Comparison of ENCODE assay signal across 17 cellular contexts in genomic region chr11:16764888-16765287, GRCh38. TPM values are rescaled to one million over a fixed set of nuclear protein-coding genes. Genes with fewer than 3 reads are reported as not detected.
DNase-seq lines count a peak whose midpoint lies in the region; ATAC-seq and TF ChIP-seq lines count a peak whose summit lies in the region.
"Had no signal": no experiment of that assay in that cellular context is flagged by ENCODE, and none has a peak within 500 bp of the region (broad histone marks: within the 10 kb centered on the region; RNA-seq: fewer than 3 reads in every experiment).

No MANE protein-coding gene starts in this region.

- intact Hi-C loops in activated CD8-positive, alpha-beta T cell treated with anti-CD3 and anti-CD28 coated beads for 36 hours (cut with micrococcal nuclease), result no loop called here
- intact Hi-C loops in sciatic nerve (cut with DNase I) (no loop called here), dorsolateral prefrontal cortex (cut with DNase I) (no loop called here)

- H3K27me3 Mint-ChIP-seq in activated CD8-positive, alpha-beta T cell treated with anti-CD3 and anti-CD28 coated beads, Interleukin-2, amount 10 ng/mL, durations not matched to agents 7 days and 5 days (ENCODE audit: low read depth), result peaks cover 2% of the 10 kb centered on the region
- no peaks in the 10 kb centered on the region for H3K27me3 Mint-ChIP-seq in activated CD8-positive, alpha-beta T cell treated with anti-CD3 and anti-CD28 coated beads for 36 hours
- H3K27me3 Mint-ChIP-seq: CD4-positive, alpha-beta T cell had no signal

- H3K4me3 ChIP-seq in dorsolateral prefrontal cortex, result no peak overlapping the region
- H3K4me3 ChIP-seq: A549; BLaER1 treated with 17β-estradiol and CSF1 and Interleukin-3, amounts not matched to agents 10 nM and 100 nM had no signal

- H3K27me3 ChIP-seq in dorsolateral prefrontal cortex, result no peaks in the 10 kb centered on the region
- H3K27me3 ChIP-seq: BLaER1 treated with 17β-estradiol and CSF1 and Interleukin-3, amounts not matched to agents 10 nM and 100 nM had no signal

- no peak for TF ChIP-seq CTCF in activated CD8-positive, alpha-beta T cell treated with anti-CD3 and anti-CD28 coated beads for 36 hours (IDR thresholded peaks at IDR 0.05)
- TF ChIP-seq CTCF in dorsolateral prefrontal cortex (IDR thresholded peaks at IDR 0.05 in 54 of 56, conservative IDR thresholded peaks at IDR 0.05 in 2 of 56; ENCODE audit: low read depth in 1 of 56, partially characterized antibody in 56 of 56), result no peak

- POLR2A ChIA-PET in activated CD8-positive, alpha-beta T cell treated with anti-CD3 and anti-CD28 coated beads, Interleukin-2, amount 10 ng/mL, durations not matched to agents 7 days and 5 days (lab: Charles Lee), result no interaction called here
- POLR2A ChIA-PET in activated CD8-positive, alpha-beta T cell treated with anti-CD3 and anti-CD28 coated beads for 36 hours (lab: Charles Lee), result no interaction called here

- CTCF ChIA-PET in activated CD8-positive, alpha-beta T cell treated with anti-CD3 and anti-CD28 coated beads, Interleukin-2, amount 10 ng/mL, durations not matched to agents 7 days and 5 days (lab: Charles Lee), result no interaction called here
- CTCF ChIA-PET in activated CD8-positive, alpha-beta T cell treated with anti-CD3 and anti-CD28 coated beads for 36 hours (lab: Charles Lee), result no interaction called here

- no peak overlapping the region for H3K27ac ChIP-seq in dorsolateral prefrontal cortex
- H3K27ac ChIP-seq: 22Rv1; A549; BLaER1 treated with 17β-estradiol and CSF1 and Interleukin-3, amounts not matched to agents 10 nM and 100 nM; C4-2B had no signal

- H3K4me3 Mint-ChIP-seq in activated CD8-positive, alpha-beta T cell treated with anti-CD3 and anti-CD28 coated beads, Interleukin-2, amount 10 ng/mL, durations not matched to agents 7 days and 5 days, result no peak overlapping the region
- H3K4me3 Mint-ChIP-seq in activated CD8-positive, alpha-beta T cell treated with anti-CD3 and anti-CD28 coated beads for 36 hours, result no peak overlapping the region
- H3K4me3 Mint-ChIP-seq: B cell; CD4-positive, alpha-beta T cell; CD8-positive, alpha-beta T cell had no signal

- H3K36me3 Mint-ChIP-seq in activated CD8-positive, alpha-beta T cell treated with anti-CD3 and anti-CD28 coated beads, Interleukin-2, amount 10 ng/mL, durations not matched to agents 7 days and 5 days (ENCODE audit: low read depth), result no peaks in the 10 kb centered on the region
- peaks cover 2% of the 10 kb centered on the region for H3K36me3 Mint-ChIP-seq in activated CD8-positive, alpha-beta T cell treated with anti-CD3 and anti-CD28 coated beads for 36 hours (ENCODE audit: low read depth)
- H3K36me3 Mint-ChIP-seq: CD8-positive, alpha-beta T cell had no signal

- ATAC-seq in activated CD8-positive, alpha-beta T cell treated with anti-CD3 and anti-CD28 coated beads, Interleukin-2, amount 10 ng/mL, durations not matched to agents 7 days and 5 days, result no peak
- ATAC-seq in activated CD8-positive, alpha-beta T cell treated with anti-CD3 and anti-CD28 coated beads for 36 hours, result no peak
- no peak for ATAC-seq in sciatic nerve
- ATAC-seq: A549; CD8-positive, alpha-beta T cell had no signal

- peaks cover 2% of the 10 kb centered on the region for H3K4me1 Mint-ChIP-seq in activated CD8-positive, alpha-beta T cell treated with anti-CD3 and anti-CD28 coated beads, Interleukin-2, amount 10 ng/mL, durations not matched to agents 7 days and 5 days (ENCODE audit: low read depth)
- H3K4me1 Mint-ChIP-seq in activated CD8-positive, alpha-beta T cell treated with anti-CD3 and anti-CD28 coated beads for 36 hours (ENCODE audit: low read depth), result peaks cover 3% of the 10 kb centered on the region

- H3K9me3 Mint-ChIP-seq in activated CD8-positive, alpha-beta T cell treated with anti-CD3 and anti-CD28 coated beads, Interleukin-2, amount 10 ng/mL, durations not matched to agents 7 days and 5 days (ENCODE audit: insufficient read depth), result no peaks in the 10 kb centered on the region
- no peaks in the 10 kb centered on the region for H3K9me3 Mint-ChIP-seq in activated CD8-positive, alpha-beta T cell treated with anti-CD3 and anti-CD28 coated beads for 36 hours
- H3K9me3 Mint-ChIP-seq: CD4-positive, alpha-beta T cell; CD8-positive, alpha-beta T cell had no signal

- peak; percentile 6 for DNase-seq in activated CD8-positive, alpha-beta T cell treated with anti-CD3 and anti-CD28 coated beads, Interleukin-2, amount 10 ng/mL, durations not matched to agents 7 days and 5 days
- DNase-seq in activated CD8-positive, alpha-beta T cell treated with anti-CD3 and anti-CD28 coated beads for 36 hours, result no peak
- DNase-seq in sciatic nerve (ENCODE audit: low spot score), result peak; percentile 28
- DNase-seq in activated gamma-delta T cell (lab: John Stamatoyannopoulos, UW), result no peak
- no peak for DNase-seq in dorsolateral prefrontal cortex
- DNase-seq: AML-193; Caco-2; Calu3; CD4-positive, alpha-beta T cell; CD8-positive, alpha-beta T cell; DMS79 treated with DMSO at 0.1 percent for 48 hours; GF-D8 had no signal

- no peak overlapping the region for H3K27ac Mint-ChIP-seq in activated CD8-positive, alpha-beta T cell treated with anti-CD3 and anti-CD28 coated beads, Interleukin-2, amount 10 ng/mL, durations not matched to agents 7 days and 5 days
- no peak overlapping the region for H3K27ac Mint-ChIP-seq in activated CD8-positive, alpha-beta T cell treated with anti-CD3 and anti-CD28 coated beads for 36 hours
- H3K27ac Mint-ChIP-seq: B cell; CD4-positive, alpha-beta T cell; CD8-positive, alpha-beta T cell had no signal

RNA-seq across cellular contexts. Expression of gene C11orf58, which starts 26.4 kb away (rescaled TPM):
- 100 to 1,000 TPM; 104 to 111 TPM for total RNA-seq in activated CD8-positive, alpha-beta T cell treated with anti-CD3 and anti-CD28 coated beads, Interleukin-2, amount 10 ng/mL, durations not matched to agents 7 days and 5 days
- total RNA-seq in activated CD8-positive, alpha-beta T cell treated with anti-CD3 and anti-CD28 coated beads for 36 hours, result 100 to 1,000 TPM; 114 to 133 TPM
- 127 TPM for total RNA-seq in sciatic nerve
- total RNA-seq in dorsolateral prefrontal cortex, result 100 to 1,000 TPM in 90 of 120 experiments, 10 to 100 TPM in 30; 69.7 to 160 (median 112) TPM

Comparison
In these comparisons a context has a peak if more than half of its experiments do, and no peak if none do; other contexts are left out.
1. DNase-seq: peak in activated CD8-positive, alpha-beta T cell treated with anti-CD3 and anti-CD28 coated beads, Interleukin-2, amount 10 ng/mL, durations not matched to agents 7 days and 5 days (single experiment) and sciatic nerve (single experiment); none in activated CD8-positive, alpha-beta T cell treated with anti-CD3 and anti-CD28 coated beads for 36 hours (single experiment), activated gamma-delta T cell (single experiment) and dorsolateral prefrontal cortex (0 of 10).